Comparison of ENCODE assay signal across 1 cellular context in genomic region chr21:45490049-45490731, GRCh38.
TF ChIP-seq lines count a peak whose summit lies in the region.

No MANE protein-coding gene starts in this region.

TF ChIP-seq in H1, 55 proteins besides CTCF, POLR2A, EP300 and RAD21:
- no peak for TF ChIP-seq TCF12 (IDR thresholded peaks at IDR 0.05; ENCODE audit: low read depth, low read length)
- TF ChIP-seq CREB1 (IDR thresholded peaks at IDR 0.05), result no peak
- no peak for TF ChIP-seq BRCA1 (IDR thresholded peaks at IDR 0.05; ENCODE audit: low read depth, low read length)
- TF ChIP-seq TEAD4 (IDR thresholded peaks at IDR 0.05; ENCODE audit: low read depth, low read length), result no peak
- TF ChIP-seq BCL11A (IDR thresholded peaks at IDR 0.05; ENCODE audit: low read depth in 2 of 2, low read length in 2 of 2), result no peak
- no peak for TF ChIP-seq KDM5A (IDR thresholded peaks at IDR 0.05; ENCODE audit: low read length)
- no peak for TF ChIP-seq CEBPB (IDR thresholded peaks at IDR 0.05; ENCODE audit: low read depth, low read length)
- no peak for TF ChIP-seq SP1 (IDR thresholded peaks at IDR 0.05; ENCODE audit: low read depth, low read length)
- TF ChIP-seq RNF2 (IDR thresholded peaks at IDR 0.05; ENCODE audit: borderline replicate concordance, low read depth, low read length, missing control alignments, poor library complexity, severe bottlenecking), result no peak
- TF ChIP-seq EZH2 (IDR thresholded peaks at IDR 0.05; ENCODE audit: low read depth, low read length, severe bottlenecking), result no peak
- no peak for TF ChIP-seq CTBP2 (IDR thresholded peaks at IDR 0.05; ENCODE audit: borderline replicate concordance, insufficient read depth, insufficient read length, low read length)
- no peak for TF ChIP-seq CBX8 (IDR thresholded peaks at IDR 0.05; ENCODE audit: borderline replicate concordance, low read depth, low read length)
- TF ChIP-seq ZNF274 (IDR thresholded peaks at IDR 0.05; ENCODE audit: borderline replicate concordance, extremely low read depth, low read length), result no peak
- TF ChIP-seq TAF1 (IDR thresholded peaks at IDR 0.05; ENCODE audit: low read depth, low read length), result no peak
- TF ChIP-seq HDAC2 (IDR thresholded peaks at IDR 0.05; ENCODE audit: borderline replicate concordance in 1 of 2, low read depth in 2 of 2, low read length in 2 of 2), result no peak
- TF ChIP-seq SIRT6 (IDR thresholded peaks at IDR 0.05; ENCODE audit: low read length), result no peak
- TF ChIP-seq, protein P1, sequence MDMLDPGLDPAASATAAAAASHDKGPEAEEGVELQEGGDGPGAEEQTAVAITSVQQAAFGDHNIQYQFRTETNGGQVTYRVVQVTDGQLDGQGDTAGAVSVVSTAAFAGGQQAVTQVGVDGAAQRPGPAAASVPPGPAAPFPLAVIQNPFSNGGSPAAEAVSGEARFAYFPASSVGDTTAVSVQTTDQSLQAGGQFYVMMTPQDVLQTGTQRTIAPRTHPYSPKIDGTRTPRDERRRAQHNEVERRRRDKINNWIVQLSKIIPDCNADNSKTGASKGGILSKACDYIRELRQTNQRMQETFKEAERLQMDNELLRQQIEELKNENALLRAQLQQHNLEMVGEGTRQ (IDR thresholded peaks at IDR 0.05; ENCODE audit: low read length), result no peak
- TF ChIP-seq BACH1 (IDR thresholded peaks at IDR 0.05; ENCODE audit: low read length), result no peak
- no peak for TF ChIP-seq CBX5 (IDR thresholded peaks at IDR 0.05; ENCODE audit: low read depth, low read length)
- no peak for TF ChIP-seq MAFK (IDR thresholded peaks at IDR 0.05; ENCODE audit: low read depth, low read length)
